In genomic region chr12:79835377-79835843, GRCh38 we compare ENCODE assay signal across 20 cellular contexts.
"Had no signal": no experiment of that assay in that cellular context is flagged by ENCODE, and none has a peak within 500 bp of the region (broad histone marks: within the 10 kb centered on the region; RNA-seq: fewer than 3 reads in every experiment).

No MANE protein-coding gene starts in this region.

- H3K4me3 ChIP-seq: tibial artery had no signal

- DNase-seq: activated CD4-positive, alpha-beta T cell treated with anti-CD3 and anti-CD28 coated beads, Interleukin-2, amount 50 U/mL, for 1 hour; activated CD4-positive, CD25-positive, alpha-beta regulatory T cell treated with anti-CD3 and anti-CD28 coated beads, Interleukin-2, amount 50 U/mL, for 72 hours; activated CD8-positive, alpha-beta memory T cell treated with anti-CD3 and anti-CD28 coated beads, Interleukin-2, amount 50 U/mL, for 4 hours; activated gamma-delta T cell; activated T-cell treated with anti-CD3 and anti-CD28 coated beads, Interleukin-2, amount 50 U/mL, for 48 hours; amygdala; brain microvascular endothelial cell; cerebellar nuclear complex; foreskin keratinocyte; glutamatergic neuron; kidney glomerular epithelial cell; mesenchymal stem cell; naive thymus-derived CD8-positive, alpha-beta T cell; posterior cingulate gyrus; stimulated activated CD4-positive, alpha-beta T cell treated with anti-CD3 and anti-CD28 coated beads, Interleukin-12 subunit alpha, Interleukin-12 subunit beta, amount 100 ng/mL, for 4 hours; stimulated activated CD4-positive, alpha-beta T cell treated with anti-CD3 and anti-CD28 coated beads, Interleukin-1b, Interleukin-23, amount 100 ng/mL, for 48 hours; stimulated activated CD8-positive, alpha-beta memory T cell treated with anti-CD3 and anti-CD28 coated beads, Interleukin-4, amount 100 ng/mL, for 48 hours; stimulated activated naive CD4-positive, alpha-beta T cell treated with Interleukin-2 at 50 U/mL for 16 hours; tibial artery had no signal

- ATAC-seq: foreskin keratinocyte; naive thymus-derived CD8-positive, alpha-beta T cell had no signal

- H3K27ac ChIP-seq: brain microvascular endothelial cell, foreskin keratinocyte had no signal

- H3K4me1 ChIP-seq: foreskin keratinocyte had no signal

- H3K27ac Mint-ChIP-seq: activated naive CD8-positive, alpha-beta T cell had no signal

- H3K27me3 Mint-ChIP-seq: activated naive CD8-positive, alpha-beta T cell; naive thymus-derived CD8-positive, alpha-beta T cell had no signal

- H3K9me3 ChIP-seq: tibial artery had no signal

- H3K4me3 Mint-ChIP-seq: activated naive CD8-positive, alpha-beta T cell had no signal

- H3K27me3 ChIP-seq: brain microvascular endothelial cell, foreskin keratinocyte, tibial artery had no signal
